8 cellular contexts compared by ENCODE assay signal in genomic region chr9:93132287-93132927, GRCh38. TPM values are rescaled to one million over a fixed set of nuclear protein-coding genes. Genes with fewer than 3 reads are reported as not detected.
DNase-seq lines count a peak whose midpoint lies in the region; ATAC-seq and TF ChIP-seq lines count a peak whose summit lies in the region.

No MANE protein-coding gene starts in this region.

- no CpG with 5 or more reads among the region's 12 CpGs for WGBS in H9 (ENCODE audit: extremely low coverage, insufficient read length, low lambda C conversion rate)

- H2BK20ac ChIP-seq in H9 (ENCODE audit: low read depth, low read length, poor library complexity, severe bottlenecking): no peak overlapping the region

- no peak overlapping the region for H2BK15ac ChIP-seq in H9 (ENCODE audit: low read depth, low read length)

- ATAC-seq in activated CD8-positive, alpha-beta T cell treated with anti-CD3 and anti-CD28 coated beads for 36 hours: no peak

- H3K9me3 Mint-ChIP-seq in H9 (no peaks in the 10 kb centered on the region), glutamatergic neuron (ENCODE audit: unreplicated experiment) (peaks cover 9% of the 10 kb centered on the region)
- H3K9me3 Mint-ChIP-seq in activated CD8-positive, alpha-beta T cell treated with anti-CD3 and anti-CD28 coated beads for 36 hours: no peaks in the 10 kb centered on the region

- H2AK5ac ChIP-seq in H9 (ENCODE audit: insufficient read length, low read length): no peak overlapping the region

- H3K36me3 ChIP-seq in parathyroid adenoma (ENCODE audit: control insufficient read depth, insufficient read depth, low read length): no peaks in the 10 kb centered on the region

- H3K9me3 ChIP-seq in H9 (ENCODE audit: control insufficient read depth, low read depth, low read length) (no peaks in the 10 kb centered on the region), parathyroid adenoma (ENCODE audit: control insufficient read depth, low read length) (no peaks in the 10 kb centered on the region)

- DNase-seq in H9 (no peak), glutamatergic neuron (no peak), D341Med (ENCODE audit: low spot score) (no peak), NCI-H2227 treated with DMSO at 0.1 percent for 48 hours (lab: John Stamatoyannopoulos, UW) (no peak), NCI-H526 (lab: John Stamatoyannopoulos, UW) (no peak), NCI-H1417 treated with DMSO at 0.1 percent for 48 hours (lab: John Stamatoyannopoulos, UW) (no peak)
- DNase-seq in activated CD8-positive, alpha-beta T cell treated with anti-CD3 and anti-CD28 coated beads for 36 hours: no peak

- H2BK12ac ChIP-seq in H9 (ENCODE audit: insufficient read length, low read depth, low read length): no peak overlapping the region

- CTCF ChIA-PET in activated CD8-positive, alpha-beta T cell treated with anti-CD3 and anti-CD28 coated beads for 36 hours (lab: Charles Lee): interaction anchor here (1.5 to 3.9 kb wide), 2 partner anchors 12 to 24 kb away, joined by 4 to 25 read pairs; no protein-coding TSS in a partner anchor

- no peaks in the 10 kb centered on the region; a peak in 1 of 7 replicates for H3K36me3 Mint-ChIP-seq in H9 (ENCODE audit: insufficient read depth in 1 of 3, low read depth in 3 of 3)
- H3K36me3 Mint-ChIP-seq in activated CD8-positive, alpha-beta T cell treated with anti-CD3 and anti-CD28 coated beads for 36 hours (ENCODE audit: low read depth): peaks cover 27% of the 10 kb centered on the region
- no peaks in the 10 kb centered on the region for H3K36me3 Mint-ChIP-seq in glutamatergic neuron (ENCODE audit: unreplicated experiment)

- no peak overlapping the region for H3K9ac ChIP-seq in H9 (ENCODE audit: extremely low read depth, insufficient read length, low read length)
- no peak overlapping the region for H3K9ac ChIP-seq in parathyroid adenoma

- H3K4me1 Mint-ChIP-seq in H9 (peaks cover 17 to 30% of the 10 kb centered on the region in 2 experiments), glutamatergic neuron (ENCODE audit: low read depth, unreplicated experiment) (peaks cover 18% of the 10 kb centered on the region)
- peaks cover 64% of the 10 kb centered on the region for H3K4me1 Mint-ChIP-seq in activated CD8-positive, alpha-beta T cell treated with anti-CD3 and anti-CD28 coated beads for 36 hours (ENCODE audit: low read depth)

- no peaks in the 10 kb centered on the region for H4K20me1 ChIP-seq in H9 (ENCODE audit: control insufficient read depth, insufficient read depth, insufficient read length)

- intact Hi-C loops in activated CD8-positive, alpha-beta T cell treated with anti-CD3 and anti-CD28 coated beads for 36 hours (cut with micrococcal nuclease): loop anchor here (5.0 kb wide), 1 partner anchor 35 kb away; the partner anchor contains the start of gene CARD19

- no peaks in the 10 kb centered on the region for H3K23me2 ChIP-seq in H9 (ENCODE audit: insufficient read length, low read depth, low read length, poor library complexity, severe bottlenecking)

- H3K27ac ChIP-seq in H9 (ENCODE audit: insufficient read length, low read depth, low read length): no peak overlapping the region
- peak overlapping the region; percentile 98 for H3K27ac ChIP-seq in parathyroid adenoma

- H4K8ac ChIP-seq in H9 (replicated peaks; ENCODE audit: insufficient read length, low read depth, low read length): no peak overlapping the region

- no peak overlapping the region for H3K23ac ChIP-seq in H9 (ENCODE audit: insufficient read length, low read depth, low read length)

- no peak overlapping the region for H3T11ph ChIP-seq in H9 (ENCODE audit: low read length)

- H3K4me2 ChIP-seq in H9 (ENCODE audit: insufficient read depth, insufficient read length, low read length): peak overlapping the region; percentile 48
- H3K4me2 ChIP-seq in parathyroid adenoma (ENCODE audit: low read length): peak overlapping the region; percentile 93

- no peak overlapping the region for H3K27ac Mint-ChIP-seq in H9
- peak overlapping the region; percentile 91 for H3K27ac Mint-ChIP-seq in activated CD8-positive, alpha-beta T cell treated with anti-CD3 and anti-CD28 coated beads for 36 hours
- H3K27ac Mint-ChIP-seq in glutamatergic neuron (ENCODE audit: unreplicated experiment): no peak overlapping the region

- no peak overlapping the region for H4K5ac ChIP-seq in H9 (ENCODE audit: insufficient read length, low read depth, low read length)

- H2AFZ ChIP-seq in H9 (ENCODE audit: low read length): no peak overlapping the region
- no peak overlapping the region for H2AFZ ChIP-seq in parathyroid adenoma

- no peaks in the 10 kb centered on the region for H3K79me1 ChIP-seq in H9 (ENCODE audit: insufficient read depth, low read depth, low read length, poor library complexity, severe bottlenecking)

- H3K79me2 ChIP-seq in H9 (ENCODE audit: insufficient read depth, low read length): no peaks in the 10 kb centered on the region
- peaks cover 34% of the 10 kb centered on the region for H3K79me2 ChIP-seq in parathyroid adenoma

- no peak overlapping the region for H4K91ac ChIP-seq in H9 (ENCODE audit: insufficient read length, low read depth, low read length)

- POLR2A ChIA-PET in activated CD8-positive, alpha-beta T cell treated with anti-CD3 and anti-CD28 coated beads for 36 hours (lab: Charles Lee): interaction anchor here (0.7 to 1.7 kb wide), 4 partner anchors 11 to 185 kb away, joined by 3 to 6 read pairs (median 4); no protein-coding TSS in a partner anchor

- peak overlapping the region; percentile 74 to 85 for H3K4me3 Mint-ChIP-seq in H9
- H3K4me3 Mint-ChIP-seq in activated CD8-positive, alpha-beta T cell treated with anti-CD3 and anti-CD28 coated beads for 36 hours: peak overlapping the region; percentile 91
- H3K4me3 Mint-ChIP-seq in glutamatergic neuron (ENCODE audit: unreplicated experiment): peak overlapping the region; percentile 83

- no peaks in the 10 kb centered on the region; the same call in 1 of the 2 replicates for H3K4me1 ChIP-seq in H9 (ENCODE audit: insufficient read depth, low read length)
- H3K4me1 ChIP-seq in parathyroid adenoma: peaks cover 36% of the 10 kb centered on the region

- H3K56ac ChIP-seq in H9 (ENCODE audit: insufficient read length, low read depth, low read length): no peak overlapping the region

- peaks cover 23% of the 10 kb centered on the region for H3K27me3 Mint-ChIP-seq in H9 (ENCODE audit: low read depth)
- no peaks in the 10 kb centered on the region for H3K27me3 Mint-ChIP-seq in activated CD8-positive, alpha-beta T cell treated with anti-CD3 and anti-CD28 coated beads for 36 hours
- H3K27me3 Mint-ChIP-seq in glutamatergic neuron (ENCODE audit: unreplicated experiment): peaks cover 6% of the 10 kb centered on the region

- no peak overlapping the region for H3K14ac ChIP-seq in H9 (ENCODE audit: insufficient read depth, low read length)

- H3K27me3 ChIP-seq in H9 (ENCODE audit: insufficient read depth, low read length) (peaks cover 5% of the 10 kb centered on the region; the same call in 1 of the 2 replicates), parathyroid adenoma (ENCODE audit: control insufficient read depth, insufficient read depth, low read length) (no peaks in the 10 kb centered on the region)

- no peak overlapping the region for H2BK5ac ChIP-seq in H9 (ENCODE audit: insufficient read length, low read length)

- H2BK120ac ChIP-seq in H9 (ENCODE audit: low read depth, low read length, poor library complexity, severe bottlenecking): no peak overlapping the region

- no peak for TF ChIP-seq CTCF in H9 (conservative IDR thresholded peaks at IDR 0.05)
- no peak for TF ChIP-seq CTCF in activated CD8-positive, alpha-beta T cell treated with anti-CD3 and anti-CD28 coated beads for 36 hours (IDR thresholded peaks at IDR 0.05)
- TF ChIP-seq CTCF in glutamatergic neuron (IDR thresholded peaks at IDR 0.05; ENCODE audit: partially characterized antibody, unreplicated experiment): no peak
- TF ChIP-seq CTCF in parathyroid adenoma (IDR thresholded peaks at IDR 0.05): no peak

- H3K4me3 ChIP-seq in parathyroid adenoma (ENCODE audit: low read depth, low read length): peak overlapping the region; percentile 94

- no peak overlapping the region for H3K4ac ChIP-seq in H9 (ENCODE audit: low read depth, low read length)

- peak overlapping the region; percentile 3 for H3K18ac ChIP-seq in H9 (ENCODE audit: insufficient read length, low read depth, low read length)

RNA-seq across cellular contexts. Expression of gene NINJ1, which starts 1.6 kb away (rescaled TPM):
- 27.4 and 28.9 TPM in 2 replicates for total RNA-seq in H9 (2021)
- 100 to 1,000 TPM; 118 to 120 TPM for total RNA-seq in activated CD8-positive, alpha-beta T cell treated with anti-CD3 and anti-CD28 coated beads for 36 hours
- total RNA-seq in glutamatergic neuron (ENCODE audit: unreplicated experiment): 29.4 TPM

RNA-seq across cellular contexts. Expression of gene CARD19, which starts 36.4 kb away (rescaled TPM):
- total RNA-seq in H9 (2021): 21.4 and 23.6 TPM in 2 replicates
- 10 to 100 TPM; 42.9 to 43.4 TPM for total RNA-seq in activated CD8-positive, alpha-beta T cell treated with anti-CD3 and anti-CD28 coated beads for 36 hours
- total RNA-seq in glutamatergic neuron (ENCODE audit: unreplicated experiment): 55.8 TPM

RNA-seq across cellular contexts. Expression of gene WNK2, which starts 51.5 kb away (rescaled TPM):
- total RNA-seq in H9 (2021) (69.4 and 70.5 TPM in 2 replicates), glutamatergic neuron (ENCODE audit: unreplicated experiment) (336 TPM)
- total RNA-seq in activated CD8-positive, alpha-beta T cell treated with anti-CD3 and anti-CD28 coated beads for 36 hours: 1 to 10 TPM; 1.7 to 2.8 TPM

Comparison
In these comparisons a context has a peak if more than half of its experiments do, and no peak if none do; other contexts are left out.
1. RNA of gene WNK2, which starts 51.5 kb away (total RNA-seq): 336 TPM in glutamatergic neuron (single experiment) and 69.4 to 70.5 TPM in H9; 1.7 to 2.8 TPM in activated CD8-positive, alpha-beta T cell treated with anti-CD3 and anti-CD28 coated beads for 36 hours; every median in the first group is over 10 times any median in the second.
2. Peak in every context shown above with its lines, with median percentiles within 50 percentile points of each other: H3K4me3 Mint-ChIP-seq.